Comparison of ENCODE assay signal across 7 cellular contexts in genomic region chr2:42117923-42118758, GRCh38. TPM values are rescaled to one million over a fixed set of nuclear protein-coding genes. Genes with fewer than 3 reads are reported as not detected.
A peak's percentile ranks its signal among the peaks of the same experiment; 100 is the strongest.
DNase-seq lines count a peak whose midpoint lies in the region; FAIRE-seq and TF ChIP-seq lines count a peak whose summit lies in the region.

No MANE protein-coding gene starts in this region.

- H3K36me3 Mint-ChIP-seq in glutamatergic neuron (ENCODE audit: unreplicated experiment): no peaks in the 10 kb centered on the region

- TF ChIP-seq POLR2A in breast epithelium (IDR thresholded peaks at IDR 0.05): no peak

- no peaks in the 10 kb centered on the region for H3K4me1 Mint-ChIP-seq in glutamatergic neuron (ENCODE audit: low read depth, unreplicated experiment)

- peak overlapping the region; percentile 40 to 62 for H3K27ac ChIP-seq in breast epithelium
- H3K27ac ChIP-seq in mucosa of rectum (ENCODE audit: low read depth in 2 of 2, low read length in 2 of 2): peak overlapping the region; percentile 26 to 56

- H3K27ac Mint-ChIP-seq in glutamatergic neuron (ENCODE audit: unreplicated experiment): no peak overlapping the region

- no peak for TF ChIP-seq CTCF in breast epithelium (IDR thresholded peaks at IDR 0.05)
- TF ChIP-seq CTCF in glutamatergic neuron (IDR thresholded peaks at IDR 0.05; ENCODE audit: partially characterized antibody, unreplicated experiment): no peak

- H3K27me3 ChIP-seq in breast epithelium: no peaks in the 10 kb centered on the region
- no peaks in the 10 kb centered on the region for H3K27me3 ChIP-seq in mucosa of rectum (ENCODE audit: control insufficient read depth in 2 of 2, insufficient read depth in 2 of 2, low read length in 2 of 2)

- H3K4me1 ChIP-seq in breast epithelium (peaks cover 0 to 23% of the 10 kb centered on the region in 2 donors), mucosa of rectum (ENCODE audit: control insufficient read depth in 2 of 2, insufficient read depth in 2 of 2, low read length in 2 of 2) (peaks cover 0 to 11% of the 10 kb centered on the region in 2 donors)

- no peak overlapping the region for H3K4me3 Mint-ChIP-seq in glutamatergic neuron (ENCODE audit: unreplicated experiment)

- no peak for DNase-seq in GM18507 (ENCODE audit: extremely low spot score, insufficient read length, low read depth)
- DNase-seq in HCEC 1CT: peak; percentile 84
- DNase-seq in M059J (ENCODE audit: low read depth): peak; percentile 95
- no peak for DNase-seq in breast epithelium (ENCODE audit: low spot score in 2 of 2)
- DNase-seq in NCI-H345 (lab: John Stamatoyannopoulos, UW): no peak
- no peak for DNase-seq in glutamatergic neuron

- no peak overlapping the region for H3K9ac ChIP-seq in mucosa of rectum (ENCODE audit: low read depth in 1 of 2, low read length in 2 of 2)

- no peaks in the 10 kb centered on the region for H3K36me3 ChIP-seq in breast epithelium
- no peaks in the 10 kb centered on the region for H3K36me3 ChIP-seq in mucosa of rectum (ENCODE audit: control insufficient read depth in 2 of 2, insufficient read depth in 2 of 2, low read length in 2 of 2)

- intact Hi-C loops in breast epithelium (cut with DNase I; ENCODE audit: low total_unique reads): no loop called here

- no peaks in the 10 kb centered on the region for H3K9me3 Mint-ChIP-seq in glutamatergic neuron (ENCODE audit: unreplicated experiment)

- peak; percentile 91 for FAIRE-seq in GM18507 (lab: Jason Lieb, UNC)

- no peaks in the 10 kb centered on the region for H3K9me3 ChIP-seq in breast epithelium
- no peaks in the 10 kb centered on the region for H3K9me3 ChIP-seq in mucosa of rectum (ENCODE audit: control insufficient read depth in 2 of 2, low read length in 2 of 2)

- H3K4me3 ChIP-seq in breast epithelium (no peak overlapping the region), mucosa of rectum (ENCODE audit: low read length in 2 of 2) (no peak overlapping the region)

- no peaks in the 10 kb centered on the region for H3K27me3 Mint-ChIP-seq in glutamatergic neuron (ENCODE audit: unreplicated experiment)

RNA-seq across cellular contexts. Expression of gene EML4, which starts 51.0 kb away (rescaled TPM):
- total RNA-seq in M059J (2014; rRNA removed; shearing (Covaris generic)): 27.5 and 36.7 TPM in 2 replicates
- 10 to 100 TPM; 19.4 to 68.5 (median 36.7) TPM for total RNA-seq in breast epithelium
- 50.8 TPM for total RNA-seq in glutamatergic neuron (ENCODE audit: unreplicated experiment)

Comparison
In these comparisons a context has a peak if more than half of its experiments do, and no peak if none do; other contexts are left out.
1. DNase-seq: peak in HCEC 1CT (single experiment) and M059J (single experiment); none in GM18507 (single experiment), breast epithelium (0 of 2), NCI-H345 (single experiment) and glutamatergic neuron (single experiment).